1 cellular context compared by ENCODE assay signal in genomic region chr20:1489328-1489727, GRCh38.
TF ChIP-seq lines count a peak whose summit lies in the region.

No MANE protein-coding gene starts in this region.

TF ChIP-seq in HepG2, 621 proteins besides CTCF, POLR2A, EP300 and RAD21:
- TF ChIP-seq BRD4 (CRISPR knock-in tag; IDR thresholded peaks at IDR 0.05) = no peak
- TF ChIP-seq CC2D1A (CRISPR knock-in tag; IDR thresholded peaks at IDR 0.05) = no peak
- TF ChIP-seq ZFX (CRISPR knock-in tag; IDR thresholded peaks at IDR 0.05; ENCODE audit: low read depth) = no peak
- no peak for TF ChIP-seq SETDB1 (CRISPR knock-in tag; IDR thresholded peaks at IDR 0.05; ENCODE audit: borderline replicate concordance)
- TF ChIP-seq, protein P1, sequence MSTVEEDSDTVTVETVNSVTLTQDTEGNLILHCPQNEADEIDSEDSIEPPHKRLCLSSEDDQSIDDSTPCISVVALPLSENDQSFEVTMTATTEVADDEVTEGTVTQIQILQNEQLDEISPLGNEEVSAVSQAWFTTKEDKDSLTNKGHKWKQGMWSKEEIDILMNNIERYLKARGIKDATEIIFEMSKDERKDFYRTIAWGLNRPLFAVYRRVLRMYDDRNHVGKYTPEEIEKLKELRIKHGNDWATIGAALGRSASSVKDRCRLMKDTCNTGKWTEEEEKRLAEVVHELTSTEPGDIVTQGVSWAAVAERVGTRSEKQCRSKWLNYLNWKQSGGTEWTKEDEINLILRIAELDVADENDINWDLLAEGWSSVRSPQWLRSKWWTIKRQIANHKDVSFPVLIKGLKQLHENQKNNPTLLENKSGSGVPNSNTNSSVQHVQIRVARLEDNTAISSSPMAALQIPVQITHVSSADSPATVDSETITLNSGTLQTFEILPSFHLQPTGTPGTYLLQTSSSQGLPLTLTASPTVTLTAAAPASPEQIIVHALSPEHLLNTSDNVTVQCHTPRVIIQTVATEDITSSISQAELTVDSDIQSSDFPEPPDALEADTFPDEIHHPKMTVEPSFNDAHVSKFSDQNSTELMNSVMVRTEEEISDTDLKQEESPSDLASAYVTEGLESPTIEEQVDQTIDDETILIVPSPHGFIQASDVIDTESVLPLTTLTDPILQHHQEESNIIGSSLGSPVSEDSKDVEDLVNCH (CRISPR knock-in tag; IDR thresholded peaks at IDR 0.05) = no peak
- no peak for TF ChIP-seq CBX1 (IDR thresholded peaks at IDR 0.05; ENCODE audit: low read depth)
- no peak for TF ChIP-seq ZNF572 (CRISPR knock-in tag; IDR thresholded peaks at IDR 0.05)
- no peak for TF ChIP-seq ONECUT2 (CRISPR knock-in tag; IDR thresholded peaks at IDR 0.05)
- no peak for TF ChIP-seq RBFOX2 (IDR thresholded peaks at IDR 0.05; ENCODE audit: low read depth, low read length)
- TF ChIP-seq, protein P2, sequence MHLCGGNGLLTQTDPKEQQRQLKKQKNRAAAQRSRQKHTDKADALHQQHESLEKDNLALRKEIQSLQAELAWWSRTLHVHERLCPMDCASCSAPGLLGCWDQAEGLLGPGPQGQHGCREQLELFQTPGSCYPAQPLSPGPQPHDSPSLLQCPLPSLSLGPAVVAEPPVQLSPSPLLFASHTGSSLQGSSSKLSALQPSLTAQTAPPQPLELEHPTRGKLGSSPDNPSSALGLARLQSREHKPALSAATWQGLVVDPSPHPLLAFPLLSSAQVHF (CRISPR knock-in tag; IDR thresholded peaks at IDR 0.05) = no peak
- no peak for TF ChIP-seq ZNF891 (CRISPR knock-in tag; IDR thresholded peaks at IDR 0.05)
- no peak for TF ChIP-seq DDIT3 (CRISPR knock-in tag; IDR thresholded peaks at IDR 0.05)
- TF ChIP-seq, protein P3, sequence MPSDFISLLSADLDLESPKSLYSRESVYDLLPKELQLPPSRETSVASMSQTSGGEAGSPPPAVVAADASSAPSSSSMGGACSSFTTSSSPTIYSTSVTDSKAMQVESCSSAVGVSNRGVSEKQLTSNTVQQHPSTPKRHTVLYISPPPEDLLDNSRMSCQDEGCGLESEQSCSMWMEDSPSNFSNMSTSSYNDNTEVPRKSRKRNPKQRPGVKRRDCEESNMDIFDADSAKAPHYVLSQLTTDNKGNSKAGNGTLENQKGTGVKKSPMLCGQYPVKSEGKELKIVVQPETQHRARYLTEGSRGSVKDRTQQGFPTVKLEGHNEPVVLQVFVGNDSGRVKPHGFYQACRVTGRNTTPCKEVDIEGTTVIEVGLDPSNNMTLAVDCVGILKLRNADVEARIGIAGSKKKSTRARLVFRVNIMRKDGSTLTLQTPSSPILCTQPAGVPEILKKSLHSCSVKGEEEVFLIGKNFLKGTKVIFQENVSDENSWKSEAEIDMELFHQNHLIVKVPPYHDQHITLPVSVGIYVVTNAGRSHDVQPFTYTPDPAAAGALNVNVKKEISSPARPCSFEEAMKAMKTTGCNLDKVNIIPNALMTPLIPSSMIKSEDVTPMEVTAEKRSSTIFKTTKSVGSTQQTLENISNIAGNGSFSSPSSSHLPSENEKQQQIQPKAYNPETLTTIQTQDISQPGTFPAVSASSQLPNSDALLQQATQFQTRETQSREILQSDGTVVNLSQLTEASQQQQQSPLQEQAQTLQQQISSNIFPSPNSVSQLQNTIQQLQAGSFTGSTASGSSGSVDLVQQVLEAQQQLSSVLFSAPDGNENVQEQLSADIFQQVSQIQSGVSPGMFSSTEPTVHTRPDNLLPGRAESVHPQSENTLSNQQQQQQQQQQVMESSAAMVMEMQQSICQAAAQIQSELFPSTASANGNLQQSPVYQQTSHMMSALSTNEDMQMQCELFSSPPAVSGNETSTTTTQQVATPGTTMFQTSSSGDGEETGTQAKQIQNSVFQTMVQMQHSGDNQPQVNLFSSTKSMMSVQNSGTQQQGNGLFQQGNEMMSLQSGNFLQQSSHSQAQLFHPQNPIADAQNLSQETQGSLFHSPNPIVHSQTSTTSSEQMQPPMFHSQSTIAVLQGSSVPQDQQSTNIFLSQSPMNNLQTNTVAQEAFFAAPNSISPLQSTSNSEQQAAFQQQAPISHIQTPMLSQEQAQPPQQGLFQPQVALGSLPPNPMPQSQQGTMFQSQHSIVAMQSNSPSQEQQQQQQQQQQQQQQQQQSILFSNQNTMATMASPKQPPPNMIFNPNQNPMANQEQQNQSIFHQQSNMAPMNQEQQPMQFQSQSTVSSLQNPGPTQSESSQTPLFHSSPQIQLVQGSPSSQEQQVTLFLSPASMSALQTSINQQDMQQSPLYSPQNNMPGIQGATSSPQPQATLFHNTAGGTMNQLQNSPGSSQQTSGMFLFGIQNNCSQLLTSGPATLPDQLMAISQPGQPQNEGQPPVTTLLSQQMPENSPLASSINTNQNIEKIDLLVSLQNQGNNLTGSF (CRISPR knock-in tag; IDR thresholded peaks at IDR 0.05) = no peak
